ENCODE assay signal across 11 cellular contexts in the genomic region with DNA sequence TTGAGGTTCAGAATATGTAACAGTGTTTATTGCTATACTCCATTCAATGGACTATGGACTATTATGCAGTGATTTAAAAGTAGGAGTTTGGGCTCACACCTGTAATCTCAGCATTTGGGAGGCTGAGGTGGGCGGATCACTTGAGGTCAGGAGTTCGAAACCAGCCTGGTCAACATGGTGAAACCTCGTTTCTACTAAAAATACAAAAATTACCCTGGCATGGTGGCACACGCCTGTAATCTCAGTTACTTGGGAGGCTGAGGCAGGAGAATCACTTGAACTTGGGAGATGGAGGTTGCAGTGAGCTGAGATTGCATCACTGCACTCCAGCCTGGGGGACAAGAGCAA. TPM values are rescaled to one million over a fixed set of nuclear protein-coding genes. Genes with fewer than 3 reads are reported as not detected.
DNase-seq lines count a peak whose midpoint lies in the region; ATAC-seq and TF ChIP-seq lines count a peak whose summit lies in the region.
"Not testable (repeated sequence)": the region's sequence is repeated elsewhere in the genome, so short reads cannot be mapped to it uniquely, and the experiment has no call there.
"Had no signal": no experiment of that assay in that cellular context is flagged by ENCODE, and none has a peak within 500 bp of the region (broad histone marks: within the 10 kb centered on the region; RNA-seq: fewer than 3 reads in every experiment).

No MANE protein-coding gene starts in this region.

- H3K9me3 Mint-ChIP-seq in CD8-positive, alpha-beta T cell; T-helper 2 cell treated with Interferon-gamma antibody and Interleukin-4, amounts not matched to agents 5 μg/mL and 100 μg/mL, for 36 hours; activated T-helper 2 cell treated with anti-CD3 and anti-CD28 coated beads, Interferon-gamma antibody, Interleukin-2, Interleukin-4, amounts not matched to agents 10 μg/mL and 5 μg/mL and 100 μg/mL, durations not matched to agents 14 hours and 24 hours and 36 hours; central memory CD8-positive, alpha-beta T cell; immature natural killer cell: not testable (repeated sequence)

- intact Hi-C loops in CD8-positive, alpha-beta T cell (cut with DNase I, micrococcal nuclease), result loop anchor here (5.0 kb wide), 3 partner anchors 53 to 642 kb away; a partner anchor contains a TSS
- intact Hi-C loops in activated T-helper 2 cell treated with anti-CD3 and anti-CD28 coated beads, Interferon-gamma antibody, Interleukin-2, Interleukin-4, amounts not matched to agents 10 μg/mL and 5 μg/mL and 100 μg/mL, durations not matched to agents 14 hours and 24 hours and 36 hours (cut with micrococcal nuclease), result not testable (repeated sequence)
- intact Hi-C loops in sciatic nerve (cut with DNase I), result loop anchor here (10.0 kb wide), 1 partner anchor 64 kb away; a partner anchor contains a TSS

- peaks cover 74% of the 10 kb centered on the region for H3K4me1 Mint-ChIP-seq in CD8-positive, alpha-beta T cell (ENCODE audit: low read depth)
- peaks cover 49% of the 10 kb centered on the region for H3K4me1 Mint-ChIP-seq in T-helper 2 cell treated with Interferon-gamma antibody and Interleukin-4, amounts not matched to agents 5 μg/mL and 100 μg/mL, for 36 hours (ENCODE audit: low read depth)
- H3K4me1 Mint-ChIP-seq in activated T-helper 2 cell treated with anti-CD3 and anti-CD28 coated beads, Interferon-gamma antibody, Interleukin-2, Interleukin-4, amounts not matched to agents 10 μg/mL and 5 μg/mL and 100 μg/mL, durations not matched to agents 14 hours and 24 hours and 36 hours (ENCODE audit: low read depth), result peaks cover 33% of the 10 kb centered on the region
- peaks cover 58% of the 10 kb centered on the region for H3K4me1 Mint-ChIP-seq in central memory CD8-positive, alpha-beta T cell
- H3K4me1 Mint-ChIP-seq in immature natural killer cell, result peaks cover 60 to 77% of the 10 kb centered on the region in 2 donors

- POLR2A ChIA-PET in CD8-positive, alpha-beta T cell (lab: Charles Lee), result interaction anchor here (1.4 to 3.5 kb wide), 3 partner anchors 70 to 153 kb away, joined by 3 to 26 read pairs (median 3); no protein-coding TSS in a partner anchor

- CTCF ChIA-PET in CD8-positive, alpha-beta T cell (lab: Charles Lee), result interaction anchor here (2.1 to 2.3 kb wide), 2 partner anchors 74 to 167 kb away, joined by 7 read pairs; no protein-coding TSS in a partner anchor

- not testable (repeated sequence) for TF ChIP-seq POLR2A in upper lobe of left lung (IDR thresholded peaks at IDR 0.05)

- H3K9me3 ChIP-seq in CD8-positive, alpha-beta T cell (ENCODE audit: low read length); upper lobe of left lung: not testable (repeated sequence)

- not testable (repeated sequence) for H3K27me3 ChIP-seq in CD8-positive, alpha-beta T cell (ENCODE audit: insufficient read depth, low read length); upper lobe of left lung

- not testable (repeated sequence) for TF ChIP-seq EP300 in upper lobe of left lung (IDR thresholded peaks at IDR 0.05)

- peaks cover 54% of the 10 kb centered on the region for H3K4me1 ChIP-seq in CD8-positive, alpha-beta T cell (ENCODE audit: insufficient read depth, low read length)
- H3K4me1 ChIP-seq in upper lobe of left lung, result peaks cover 31 to 51% (median 41%) of the 10 kb centered on the region in 4 donors

- 86 to 90% methylated on average over 4 of the region's 4 CpGs for WGBS in upper lobe of left lung, 2 donors

- H3K27ac ChIP-seq in CD8-positive, alpha-beta T cell (ENCODE audit: low read depth, low read length), result peak overlapping the region; percentile 98
- H3K27ac ChIP-seq in upper lobe of left lung, result peak overlapping the region in 3 of 4 donors; percentile 96 to 98 (median 98)

- peaks cover 45% of the 10 kb centered on the region for H3K36me3 Mint-ChIP-seq in CD8-positive, alpha-beta T cell
- peaks cover 40% of the 10 kb centered on the region for H3K36me3 Mint-ChIP-seq in T-helper 2 cell treated with Interferon-gamma antibody and Interleukin-4, amounts not matched to agents 5 μg/mL and 100 μg/mL, for 36 hours (ENCODE audit: low read depth)
- peaks cover 33% of the 10 kb centered on the region for H3K36me3 Mint-ChIP-seq in activated T-helper 2 cell treated with anti-CD3 and anti-CD28 coated beads, Interferon-gamma antibody, Interleukin-2, Interleukin-4, amounts not matched to agents 10 μg/mL and 5 μg/mL and 100 μg/mL, durations not matched to agents 14 hours and 24 hours and 36 hours (ENCODE audit: low read depth)
- peaks cover 44% of the 10 kb centered on the region for H3K36me3 Mint-ChIP-seq in central memory CD8-positive, alpha-beta T cell (ENCODE audit: insufficient read depth)
- H3K36me3 Mint-ChIP-seq in immature natural killer cell, result not testable (repeated sequence)

- not testable (repeated sequence) for H3K27me3 Mint-ChIP-seq in CD8-positive, alpha-beta T cell (ENCODE audit: low read depth); T-helper 2 cell treated with Interferon-gamma antibody and Interleukin-4, amounts not matched to agents 5 μg/mL and 100 μg/mL, for 36 hours (ENCODE audit: low read depth); activated T-helper 2 cell treated with anti-CD3 and anti-CD28 coated beads, Interferon-gamma antibody, Interleukin-2, Interleukin-4, amounts not matched to agents 10 μg/mL and 5 μg/mL and 100 μg/mL, durations not matched to agents 14 hours and 24 hours and 36 hours (ENCODE audit: low read depth); central memory CD8-positive, alpha-beta T cell
- peaks cover 12 to 17% (median 13%) of the 10 kb centered on the region in 3 donors for H3K27me3 Mint-ChIP-seq in immature natural killer cell (ENCODE audit: low read depth in 3 of 3)

- not testable (repeated sequence) for ATAC-seq in CD8-positive, alpha-beta T cell; central memory CD8-positive, alpha-beta T cell (replicated peaks; ENCODE audit: extremely low read depth, poor library complexity, severe bottlenecking); sciatic nerve; upper lobe of left lung (ENCODE audit: low FRiP score in 2 of 2)

- H3K36me3 ChIP-seq in CD8-positive, alpha-beta T cell (ENCODE audit: insufficient read depth, low read length); upper lobe of left lung: not testable (repeated sequence)

- TF ChIP-seq CTCF in CD8-positive, alpha-beta T cell (IDR thresholded peaks at IDR 0.05); upper lobe of left lung (IDR thresholded peaks at IDR 0.05): not testable (repeated sequence)

- H3K27ac Mint-ChIP-seq in CD8-positive, alpha-beta T cell, result peak overlapping the region; percentile 100
- peak overlapping the region; percentile 97 for H3K27ac Mint-ChIP-seq in T-helper 2 cell treated with Interferon-gamma antibody and Interleukin-4, amounts not matched to agents 5 μg/mL and 100 μg/mL, for 36 hours
- H3K27ac Mint-ChIP-seq in activated T-helper 2 cell treated with anti-CD3 and anti-CD28 coated beads, Interferon-gamma antibody, Interleukin-2, Interleukin-4, amounts not matched to agents 10 μg/mL and 5 μg/mL and 100 μg/mL, durations not matched to agents 14 hours and 24 hours and 36 hours, result peak overlapping the region; percentile 81
- peak overlapping the region; percentile 91 for H3K27ac Mint-ChIP-seq in central memory CD8-positive, alpha-beta T cell (ENCODE audit: low read depth)
- peak overlapping the region; percentile 78 to 97 (median 89) for H3K27ac Mint-ChIP-seq in immature natural killer cell

- DNase-seq in CD8-positive, alpha-beta T cell; Jurkat, Clone E6-1 (ENCODE audit: low read depth, low spot score); T-helper 2 cell treated with Interferon-gamma antibody and Interleukin-4, amounts not matched to agents 5 μg/mL and 100 μg/mL, for 36 hours (ENCODE audit: low spot score); activated T-helper 2 cell treated with anti-CD3 and anti-CD28 coated beads, Interferon-gamma antibody, Interleukin-2, Interleukin-4, amounts not matched to agents 10 μg/mL and 5 μg/mL and 100 μg/mL, durations not matched to agents 14 hours and 24 hours and 36 hours (ENCODE audit: low spot score); central memory CD8-positive, alpha-beta T cell (ENCODE audit: low spot score in 2 of 2); immature natural killer cell; upper lobe of left lung: not testable (repeated sequence)
- peak; percentile 3 for DNase-seq in sciatic nerve (ENCODE audit: low spot score)

- H3K4me3 ChIP-seq in CD8-positive, alpha-beta T cell (ENCODE audit: low read depth, low read length), result peak overlapping the region; percentile 49
- H3K4me3 ChIP-seq in Jurkat, Clone E6-1 (ENCODE audit: low read length), result peak overlapping the region; percentile 90
- peak overlapping the region in 3 of 4 donors; percentile 60 to 70 (median 69) for H3K4me3 ChIP-seq in upper lobe of left lung

- H3K4me3 Mint-ChIP-seq in CD8-positive, alpha-beta T cell, result peak overlapping the region; percentile 83
- H3K4me3 Mint-ChIP-seq in T-helper 2 cell treated with Interferon-gamma antibody and Interleukin-4, amounts not matched to agents 5 μg/mL and 100 μg/mL, for 36 hours, result peak overlapping the region; percentile 94
- H3K4me3 Mint-ChIP-seq in activated T-helper 2 cell treated with anti-CD3 and anti-CD28 coated beads, Interferon-gamma antibody, Interleukin-2, Interleukin-4, amounts not matched to agents 10 μg/mL and 5 μg/mL and 100 μg/mL, durations not matched to agents 14 hours and 24 hours and 36 hours (ENCODE audit: low read depth), result peak overlapping the region; percentile 96
- peak overlapping the region; percentile 81 for H3K4me3 Mint-ChIP-seq in central memory CD8-positive, alpha-beta T cell
- peak overlapping the region; percentile 14 to 96 (median 92) for H3K4me3 Mint-ChIP-seq in immature natural killer cell

RNA-seq across cellular contexts. Expression of a gene that starts 28.6 kb away (rescaled TPM):
- not detected for total RNA-seq in CD8-positive, alpha-beta T cell
- polyA plus RNA-seq in Jurkat, Clone E6-1 (2012; ENCODE audit: insufficient read depth, insufficient read length), result 0.98 TPM
- total RNA-seq in activated T-helper 2 cell treated with anti-CD3 and anti-CD28 coated beads, Interferon-gamma antibody, Interleukin-2, Interleukin-4, amounts not matched to agents 10 μg/mL and 5 μg/mL and 100 μg/mL, durations not matched to agents 14 hours and 24 hours and 36 hours, result not detected in 2 replicates
- under 1 TPM in 1 of 3 donors, not detected in 2; 0.15 TPM for polyA plus RNA-seq in immature natural killer cell
- 0.76 TPM for total RNA-seq in sciatic nerve
- 10 to 100 TPM in 2 of 6 donors, 1 to 10 TPM in 4; 4.1 to 13.6 (median 5.7) TPM for total RNA-seq in upper lobe of left lung
- total RNA-seq: H4, occipital lobe, temporal lobe had no signal

RNA-seq across cellular contexts. Expression of a gene that starts 40.7 kb away (rescaled TPM):
- 1 to 10 TPM; 2.6 to 2.9 TPM for total RNA-seq in CD8-positive, alpha-beta T cell
- 50.3 TPM for polyA plus RNA-seq in Jurkat, Clone E6-1 (2012; ENCODE audit: insufficient read depth, insufficient read length)
- 81.5 and 82.0 TPM in 2 replicates for total RNA-seq in activated T-helper 2 cell treated with anti-CD3 and anti-CD28 coated beads, Interferon-gamma antibody, Interleukin-2, Interleukin-4, amounts not matched to agents 10 μg/mL and 5 μg/mL and 100 μg/mL, durations not matched to agents 14 hours and 24 hours and 36 hours
- 10 to 100 TPM in 2 of 3 donors, 1 to 10 TPM in 1; 9.4 to 13.7 (median 12.7) TPM for polyA plus RNA-seq in immature natural killer cell
- total RNA-seq in sciatic nerve (5.9 TPM), upper lobe of left lung (10 to 100 TPM in 1 of 6 donors, 1 to 10 TPM in 5; 4.2 to 10.0 (median 5.3) TPM)

RNA-seq across cellular contexts. Expression of a gene that starts 41.5 kb away (rescaled TPM):
- total RNA-seq in CD8-positive, alpha-beta T cell, result 1 to 10 TPM; 7.5 to 8.0 TPM
- polyA plus RNA-seq in Jurkat, Clone E6-1 (2012; ENCODE audit: insufficient read depth, insufficient read length), result 65.1 TPM
- total RNA-seq in activated T-helper 2 cell treated with anti-CD3 and anti-CD28 coated beads, Interferon-gamma antibody, Interleukin-2, Interleukin-4, amounts not matched to agents 10 μg/mL and 5 μg/mL and 100 μg/mL, durations not matched to agents 14 hours and 24 hours and 36 hours, result 50.5 and 53.1 TPM in 2 replicates
- 1 to 10 TPM in 2 of 3 donors, under 1 TPM in 1; 0.42 to 6.1 (median 4.8) TPM for polyA plus RNA-seq in immature natural killer cell
- total RNA-seq in sciatic nerve, result 23.8 TPM
- 10 to 100 TPM in 5 of 6 donors, 1 to 10 TPM in 1; 5.5 to 83.8 (median 19.5) TPM for total RNA-seq in upper lobe of left lung
